Comparison of ENCODE assay signal across 8 cellular contexts in the genomic region with DNA sequence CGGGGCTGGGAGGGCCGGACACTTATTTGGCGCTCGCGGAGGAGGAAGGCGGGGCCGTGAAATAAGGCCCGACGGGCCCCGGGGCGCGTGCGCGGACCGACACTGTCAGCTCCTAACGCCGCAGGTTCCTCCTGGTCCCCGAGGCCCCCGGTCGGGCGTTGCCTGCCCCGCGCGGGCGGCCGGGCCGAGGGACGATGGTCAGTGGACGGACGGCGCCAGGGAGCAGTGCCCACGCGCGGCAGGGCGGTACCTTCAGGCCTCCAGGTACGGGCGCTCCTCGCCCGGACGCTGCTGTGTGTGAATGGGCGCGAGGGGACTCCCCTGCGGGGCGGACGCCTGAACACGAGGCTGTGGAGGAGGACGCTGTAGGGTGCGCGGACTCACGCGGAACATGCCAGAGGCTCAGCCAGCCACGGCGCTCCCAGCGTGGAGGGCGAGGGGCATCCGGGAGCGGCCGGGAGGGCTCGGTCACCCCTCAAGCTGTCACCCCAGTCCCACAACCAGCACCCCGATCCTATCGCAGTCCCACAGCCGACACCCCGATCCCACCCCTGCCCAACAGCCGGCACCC. TPM values are rescaled to one million over a fixed set of nuclear protein-coding genes. Genes with fewer than 3 reads are reported as not detected.
DNase-seq lines count a peak whose midpoint lies in the region; ATAC-seq and TF ChIP-seq lines count a peak whose summit lies in the region.

No MANE protein-coding gene starts in this region.

- peak overlapping the region; percentile 58 for H3K27ac ChIP-seq in PC-3 (ENCODE audit: low read length)
- H3K27ac ChIP-seq in esophagus (ENCODE audit: low read depth in 2 of 2, low read length in 1 of 2), result peak overlapping the region; percentile 98 to 99
- peak overlapping the region; percentile 97 for H3K27ac ChIP-seq in muscle layer of colon (ENCODE audit: low read depth, low read length)

- H3K4me2 ChIP-seq in PC-3 (ENCODE audit: low read length), result peak overlapping the region; percentile 95

- POLR2A ChIA-PET in PC-3 (lab: Charles Lee; ENCODE audit: unreplicated experiment), result interaction anchor here (0.5 to 1.4 kb wide), 6 partner anchors 14 to 376 kb away, joined by 4 to 9 read pairs (median 6); a partner anchor contains a TSS

- no peaks in the 10 kb centered on the region for H3K27me3 Mint-ChIP-seq in activated T-cell treated with anti-CD3 and anti-CD28 coated beads, Interleukin-2, amount 50 U/mL, for 24 hours

- peaks cover 38% of the 10 kb centered on the region for H3K36me3 Mint-ChIP-seq in activated T-cell treated with anti-CD3 and anti-CD28 coated beads, Interleukin-2, amount 50 U/mL, for 24 hours (ENCODE audit: low read depth)

- CTCF ChIA-PET in PC-3 (lab: Charles Lee), result interaction anchor here (0.6 to 1.5 kb wide), 3 partner anchors 14 to 160 kb away, joined by 4 to 16 read pairs (median 5); no protein-coding TSS in a partner anchor

- H3K4me1 ChIP-seq in PC-3 (ENCODE audit: insufficient read depth, low read length), result peaks cover 14% of the 10 kb centered on the region
- peaks cover 2 to 4% of the 10 kb centered on the region in 2 donors for H3K4me1 ChIP-seq in esophagus (ENCODE audit: control insufficient read depth in 2 of 2, insufficient read depth in 2 of 2, low read length in 1 of 2)
- peaks cover 10% of the 10 kb centered on the region for H3K4me1 ChIP-seq in muscle layer of colon (ENCODE audit: insufficient read depth, low read length)

- peak overlapping the region; percentile 93 for H3K4me3 ChIP-seq in PC-3 (ENCODE audit: low read length)
- H3K4me3 ChIP-seq in esophagus (ENCODE audit: low read depth in 1 of 2, low read length in 2 of 2), result peak overlapping the region; percentile 81 to 99
- H3K4me3 ChIP-seq in muscle layer of colon (ENCODE audit: low read depth in 1 of 2, low read length in 2 of 2), result peak overlapping the region; percentile 79 to 99

- peak overlapping the region; percentile 93 for H3K4me3 Mint-ChIP-seq in activated T-cell treated with anti-CD3 and anti-CD28 coated beads, Interleukin-2, amount 50 U/mL, for 24 hours

- DNase-seq in DMS114 treated with DMSO at 0.1 percent for 48 hours (lab: John Stamatoyannopoulos, UW; ENCODE audit: unreplicated experiment) (peak; percentile 50), HuH-7 (ENCODE audit: low spot score) (peak; percentile 99), PC-3 (peak; percentile 95)
- DNase-seq in activated T-cell treated with anti-CD3 and anti-CD28 coated beads, Interleukin-2, amount 50 U/mL, for 24 hours, result peak; percentile 98
- DNase-seq in stimulated activated CD8-positive, alpha-beta memory T cell treated with anti-CD3 and anti-CD28 coated beads, Interleukin-7, amount 100 ng/mL, for 1 hour (ENCODE audit: low read depth in 2 of 2), result peak; percentile 89 to 90

- no TSS peak for BruUV-seq in PC-3 (replicated peaks; lab: Mats Ljungman, UMichigan)

- no peaks in the 10 kb centered on the region for H3K9me2 ChIP-seq in PC-3 (replicated peaks; ENCODE audit: low read length)

- H3K79me2 ChIP-seq in PC-3 (ENCODE audit: low read length), result peaks cover 54% of the 10 kb centered on the region

- WGBS in esophagus, 2 donors, result 0% methylated on average over 49 to 64 of the region's 64 CpGs

- intact Hi-C loops in PC-3 (cut with micrococcal nuclease), result loop anchor here (5.0 kb wide), 2 partner anchors 45 to 90 kb away; a partner anchor contains a TSS

- no peaks in the 10 kb centered on the region for H3F3A ChIP-seq in PC-3 (ENCODE audit: low read length, unreplicated experiment)

- H3K27ac Mint-ChIP-seq in activated T-cell treated with anti-CD3 and anti-CD28 coated beads, Interleukin-2, amount 50 U/mL, for 24 hours, result peak overlapping the region; percentile 96

- H2AFZ ChIP-seq in PC-3 (ENCODE audit: low read length), result peak overlapping the region; percentile 70

- ATAC-seq in GM21526 (IDR thresholded peaks at IDR 0.05; ENCODE audit: low FRiP score, unreplicated experiment) (peak; percentile 69), PC-3 (peak; percentile 79)

- no peaks in the 10 kb centered on the region for H3K9me3 Mint-ChIP-seq in activated T-cell treated with anti-CD3 and anti-CD28 coated beads, Interleukin-2, amount 50 U/mL, for 24 hours

- H3K9me3 ChIP-seq in PC-3 (ENCODE audit: low read length) (no peaks in the 10 kb centered on the region), esophagus (ENCODE audit: control insufficient read depth in 2 of 2, insufficient read depth in 1 of 2, low read depth in 1 of 2, low read length in 1 of 2) (no peaks in the 10 kb centered on the region), muscle layer of colon (ENCODE audit: low read length) (no peaks in the 10 kb centered on the region)

- H4K20me1 ChIP-seq in PC-3 (ENCODE audit: low read length), result no peaks in the 10 kb centered on the region

- peaks cover 46% of the 10 kb centered on the region for H3K4me1 Mint-ChIP-seq in activated T-cell treated with anti-CD3 and anti-CD28 coated beads, Interleukin-2, amount 50 U/mL, for 24 hours (ENCODE audit: low read depth)

- no peaks in the 10 kb centered on the region for H3K27me3 ChIP-seq in PC-3 (ENCODE audit: low read length)
- no peaks in the 10 kb centered on the region for H3K27me3 ChIP-seq in esophagus (ENCODE audit: control insufficient read depth in 1 of 2, insufficient read depth in 2 of 2, low read length in 2 of 2)
- no peaks in the 10 kb centered on the region for H3K27me3 ChIP-seq in muscle layer of colon (ENCODE audit: control insufficient read depth in 1 of 2, insufficient read depth in 2 of 2, low read length in 2 of 2)

- 0 out of 2 replicates have a peak, but pooled peaks cover 3% of the 10 kb centered on the region for H3K36me3 ChIP-seq in PC-3 (ENCODE audit: low read depth, low read length)
- H3K36me3 ChIP-seq in esophagus (ENCODE audit: control insufficient read depth in 2 of 2, insufficient read depth in 2 of 2, low read length in 1 of 2), result peaks cover 0 to 3% of the 10 kb centered on the region in 2 donors
- H3K36me3 ChIP-seq in muscle layer of colon (ENCODE audit: insufficient read depth, low read length), result no peaks in the 10 kb centered on the region

- TF ChIP-seq CTCF in PC-3 (conservative IDR thresholded peaks at IDR 0.05; ENCODE audit: low read depth, low read length), result no peak

- H3K9ac ChIP-seq in PC-3 (ENCODE audit: low read length) (peak overlapping the region; percentile 98), muscle layer of colon (ENCODE audit: low read length) (peak overlapping the region; percentile 49)

RNA-seq across cellular contexts. Expression of a gene that starts 0.3 kb away (rescaled TPM):
- total RNA-seq in PC-3 (2014; rRNA removed), result 13.7 and 21.9 TPM in 2 replicates
- 1 to 10 TPM; 7.6 to 8.8 TPM for polyA plus RNA-seq in esophagus

RNA-seq across cellular contexts. Expression of a gene that starts 26.0 kb away (rescaled TPM):
- 15.8 and 24.5 TPM in 2 replicates for total RNA-seq in PC-3 (2014; rRNA removed)
- polyA plus RNA-seq in esophagus, result 1 to 10 TPM; 3.7 to 6.1 TPM

RNA-seq across cellular contexts. Expression of a gene that starts 30.9 kb away (rescaled TPM):
- total RNA-seq in PC-3 (2014; rRNA removed), result 43.0 and 56.2 TPM in 2 replicates
- polyA plus RNA-seq in esophagus, result 10 to 100 TPM in 1 of 2 donors, 1 to 10 TPM in 1; 8.1 to 14.5 TPM

RNA-seq across cellular contexts. Expression of a gene that starts 53.2 kb away (rescaled TPM):
- 33.4 and 77.2 TPM in 2 replicates for total RNA-seq in PC-3 (2014; rRNA removed)
- 1 to 10 TPM; 7.2 to 8.3 TPM for polyA plus RNA-seq in esophagus

Comparison
In these comparisons a context has a peak if more than half of its experiments do, and no peak if none do; other contexts are left out.
1. Peak in every context shown above with its lines: DNase-seq, ATAC-seq, H3K4me3 ChIP-seq and H3K27ac ChIP-seq.